5 cellular contexts compared by ENCODE assay signal in the genomic region with DNA sequence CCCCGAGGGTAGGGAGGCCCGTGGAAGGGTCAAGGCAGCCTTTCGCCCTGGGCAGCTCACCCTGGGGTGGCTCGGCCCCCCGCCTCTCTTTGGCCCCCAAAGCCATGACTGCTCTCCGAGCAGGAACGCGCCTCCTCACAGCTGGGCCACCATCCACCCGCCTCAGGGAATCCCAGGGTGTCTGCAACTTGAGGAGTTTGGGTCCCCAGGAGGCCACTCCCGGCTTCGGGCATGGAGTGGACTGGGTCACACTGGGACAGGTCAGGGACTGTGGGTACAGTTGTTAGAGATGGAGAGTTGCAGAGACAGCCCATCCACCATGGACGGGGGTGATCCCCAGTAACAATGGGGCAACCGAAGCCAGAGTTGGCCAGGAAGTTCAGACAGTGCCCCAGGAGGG. TPM values are rescaled to one million over a fixed set of nuclear protein-coding genes. Genes with fewer than 3 reads are reported as not detected.
"Had no signal": no experiment of that assay in that cellular context is flagged by ENCODE, and none has a peak within 500 bp of the region (broad histone marks: within the 10 kb centered on the region; RNA-seq: fewer than 3 reads in every experiment).

No MANE protein-coding gene starts in this region.

RNA-seq across cellular contexts. Expression of a gene that starts 19.8 kb away (rescaled TPM):
- total RNA-seq: HepG2, HT-29, HT1080, IMR-90, K562 had no signal
